In the genomic region with DNA sequence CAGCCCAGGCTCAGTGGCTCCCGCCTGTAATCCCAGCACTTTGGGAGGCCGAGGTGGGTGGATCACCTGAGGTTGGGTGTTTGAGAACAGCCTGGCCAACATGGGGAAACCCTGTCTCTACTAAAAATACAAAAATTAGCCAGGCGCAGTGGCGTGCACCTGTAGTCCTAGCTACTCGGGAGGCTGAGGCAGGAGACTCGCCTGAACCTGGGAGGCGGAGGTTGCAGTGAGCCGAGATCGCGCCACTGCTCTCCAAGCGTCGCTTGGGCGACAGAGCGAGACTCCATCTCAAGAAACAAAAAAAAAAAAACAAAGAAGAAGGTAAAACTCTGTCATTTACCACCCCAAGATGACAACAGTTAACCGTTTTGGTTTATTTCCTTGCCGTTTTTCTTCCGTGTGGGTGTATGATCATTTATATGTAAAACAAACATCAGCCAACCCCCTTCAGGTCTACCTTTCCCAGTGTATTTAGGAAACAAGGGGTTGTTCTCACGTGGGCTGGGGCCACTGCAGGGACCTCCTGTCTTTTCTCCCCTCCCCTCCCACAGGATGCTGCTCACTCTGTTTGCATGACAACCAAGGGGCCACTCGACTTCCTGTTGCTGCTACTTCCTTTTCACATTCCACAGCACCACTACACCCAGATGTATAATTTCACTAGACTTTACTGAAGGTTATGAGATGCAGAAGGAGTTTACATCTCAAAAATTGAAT, we compare ENCODE assay signal across 8 cellular contexts. TPM values are rescaled to one million over a fixed set of nuclear protein-coding genes. Genes with fewer than 3 reads are reported as not detected.
A peak's percentile ranks its signal among the peaks of the same experiment; 100 is the strongest.
DNase-seq lines count a peak whose midpoint lies in the region; ATAC-seq and TF ChIP-seq lines count a peak whose summit lies in the region.

No MANE protein-coding gene starts in this region.

- H3K36me3 ChIP-seq in A673 (ENCODE audit: insufficient read depth, low read length, poor library complexity, severe bottlenecking) (no peaks in the 10 kb centered on the region), PC-9 (ENCODE audit: low read depth) (no peaks in the 10 kb centered on the region)

- no peak overlapping the region for H2AFZ ChIP-seq in PC-9

- H3K4me1 ChIP-seq in A673 (ENCODE audit: insufficient read depth, low read length, poor library complexity, severe bottlenecking) (peaks cover 26% of the 10 kb centered on the region), PC-9 (replicated peaks; ENCODE audit: insufficient read depth) (no peaks in the 10 kb centered on the region)

- H4K20me1 ChIP-seq in PC-9 (ENCODE audit: insufficient read depth), result no peaks in the 10 kb centered on the region

- intact Hi-C loops in A673 (cut with micrococcal nuclease; ENCODE audit: unreplicated experiment) (no loop called here), PC-9 (cut with micrococcal nuclease; ENCODE audit: unreplicated experiment) (no loop called here)

- H3K4me3 Mint-ChIP-seq in activated CD4-positive, alpha-beta T cell treated with anti-CD3 and anti-CD28 coated beads, Interleukin-2, amount 10 ng/mL, durations not matched to agents 7 days and 5 days, result peak overlapping the region; percentile 72
- H3K4me3 Mint-ChIP-seq in stimulated activated naive CD8-positive, alpha-beta T cell treated with anti-CD3 and anti-CD28 coated beads, Interleukin-15, amount 100 ng/mL, for 72 hours, result peak overlapping the region; percentile 76 to 79

- DNase-seq in A673 (ENCODE audit: low spot score) (peak; percentile 53), iPS DF 4.7 (ENCODE audit: extremely low read depth, low spot score) (peak; percentile 80), caudate nucleus (lab: John Stamatoyannopoulos, UW) (no peak), PC-9 (no peak)
- DNase-seq in activated CD4-positive, alpha-beta T cell treated with anti-CD3 and anti-CD28 coated beads, Interleukin-2, amount 10 ng/mL, durations not matched to agents 7 days and 5 days, result peak; percentile 91
- peak; percentile 65 to 81 for DNase-seq in stimulated activated naive CD8-positive, alpha-beta T cell treated with anti-CD3 and anti-CD28 coated beads, Interleukin-15, amount 100 ng/mL, for 72 hours

- peaks cover 93% of the 10 kb centered on the region for H3K4me1 Mint-ChIP-seq in activated CD4-positive, alpha-beta T cell treated with anti-CD3 and anti-CD28 coated beads, Interleukin-2, amount 10 ng/mL, durations not matched to agents 7 days and 5 days
- peaks cover 92% of the 10 kb centered on the region for H3K4me1 Mint-ChIP-seq in stimulated activated naive CD8-positive, alpha-beta T cell treated with anti-CD3 and anti-CD28 coated beads, Interleukin-15, amount 100 ng/mL, for 72 hours

- BruUV-seq in A673 (replicated peaks; lab: Mats Ljungman, UMichigan) (no TSS peak), PC-9 (replicated peaks; lab: Mats Ljungman, UMichigan) (no TSS peak)

- H3K36me3 Mint-ChIP-seq in activated CD4-positive, alpha-beta T cell treated with anti-CD3 and anti-CD28 coated beads, Interleukin-2, amount 10 ng/mL, durations not matched to agents 7 days and 5 days (ENCODE audit: low read depth), result peaks cover 74% of the 10 kb centered on the region

- no peaks in the 10 kb centered on the region for H3K27me3 Mint-ChIP-seq in activated CD4-positive, alpha-beta T cell treated with anti-CD3 and anti-CD28 coated beads, Interleukin-2, amount 10 ng/mL, durations not matched to agents 7 days and 5 days
- no peaks in the 10 kb centered on the region for H3K27me3 Mint-ChIP-seq in stimulated activated naive CD8-positive, alpha-beta T cell treated with anti-CD3 and anti-CD28 coated beads, Interleukin-15, amount 100 ng/mL, for 72 hours

- no peaks in the 10 kb centered on the region for H3F3A ChIP-seq in PC-9 (ENCODE audit: insufficient read depth, low read depth)

- no peak overlapping the region for H3K4me3 ChIP-seq in A673 (ENCODE audit: low read depth, low read length, poor library complexity, severe bottlenecking)
- no peak overlapping the region for H3K4me3 ChIP-seq in PC-9

- H3K4me2 ChIP-seq in PC-9, result no peak overlapping the region

- POLR2A ChIA-PET in A673 (lab: Charles Lee; ENCODE audit: low non-redundant PET), result no interaction called here
- POLR2A ChIA-PET in activated CD4-positive, alpha-beta T cell treated with anti-CD3 and anti-CD28 coated beads, Interleukin-2, amount 10 ng/mL, durations not matched to agents 7 days and 5 days (lab: Charles Lee), result interaction anchor here (0.9 kb wide), 1 partner anchor 9 kb away, joined by 3 read pairs; no protein-coding TSS in a partner anchor
- POLR2A ChIA-PET in PC-9 (lab: Charles Lee; ENCODE audit: unreplicated experiment), result interaction anchor here (0.6 kb wide), 1 partner anchor 34 kb away, joined by 5 read pairs; no protein-coding TSS in a partner anchor

- no peaks in the 10 kb centered on the region for H3K79me2 ChIP-seq in PC-9 (ENCODE audit: low read depth)

- ATAC-seq in GM19397 (IDR thresholded peaks at IDR 0.05; ENCODE audit: unreplicated experiment) (peak; percentile 75), HG03469 (IDR thresholded peaks at IDR 0.05; ENCODE audit: unreplicated experiment) (peak; percentile 43)
- ATAC-seq in stimulated activated naive CD8-positive, alpha-beta T cell treated with anti-CD3 and anti-CD28 coated beads, Interleukin-15, amount 100 ng/mL, for 72 hours, result peak; percentile 90

- TF ChIP-seq CTCF in A673 (conservative IDR thresholded peaks at IDR 0.05; ENCODE audit: low read depth, low read length) (no peak), PC-9 (conservative IDR thresholded peaks at IDR 0.05) (no peak)

- peak overlapping the region; percentile 98 for H3K27ac Mint-ChIP-seq in activated CD4-positive, alpha-beta T cell treated with anti-CD3 and anti-CD28 coated beads, Interleukin-2, amount 10 ng/mL, durations not matched to agents 7 days and 5 days
- peak overlapping the region; percentile 98 to 99 for H3K27ac Mint-ChIP-seq in stimulated activated naive CD8-positive, alpha-beta T cell treated with anti-CD3 and anti-CD28 coated beads, Interleukin-15, amount 100 ng/mL, for 72 hours

- H3K27ac ChIP-seq in A673 (ENCODE audit: low read depth, low read length, poor library complexity, severe bottlenecking) (no peak overlapping the region), caudate nucleus (ENCODE audit: low read depth, low read length) (no peak overlapping the region), PC-9 (no peak overlapping the region)

- no peaks in the 10 kb centered on the region for H3K27me3 ChIP-seq in A673 (replicated peaks; ENCODE audit: insufficient read depth, low read depth, low read length, poor library complexity)
- H3K27me3 ChIP-seq in PC-9 (ENCODE audit: insufficient read depth, low read depth), result no peaks in the 10 kb centered on the region

- no peaks in the 10 kb centered on the region for H3K9me2 ChIP-seq in PC-9 (ENCODE audit: insufficient read depth)

- CTCF ChIA-PET in A673 (lab: Charles Lee), result no interaction called here
- CTCF ChIA-PET in activated CD4-positive, alpha-beta T cell treated with anti-CD3 and anti-CD28 coated beads, Interleukin-2, amount 10 ng/mL, durations not matched to agents 7 days and 5 days (lab: Charles Lee), result interaction anchor here (0.7 to 2.0 kb wide), 5 partner anchors 11 to 96 kb away, joined by 3 to 7 read pairs (median 3); a partner anchor contains a TSS
- CTCF ChIA-PET in PC-9 (lab: Charles Lee), result no interaction called here

- H3K9me3 ChIP-seq in A673 (ENCODE audit: low read depth, low read length, poor library complexity, severe bottlenecking), result no peaks in the 10 kb centered on the region
- H3K9me3 ChIP-seq in PC-9 (ENCODE audit: insufficient read depth, low read depth), result no peaks in the 10 kb centered on the region

- peaks cover 4% of the 10 kb centered on the region for H3K9me3 Mint-ChIP-seq in activated CD4-positive, alpha-beta T cell treated with anti-CD3 and anti-CD28 coated beads, Interleukin-2, amount 10 ng/mL, durations not matched to agents 7 days and 5 days
- H3K9me3 Mint-ChIP-seq in stimulated activated naive CD8-positive, alpha-beta T cell treated with anti-CD3 and anti-CD28 coated beads, Interleukin-15, amount 100 ng/mL, for 72 hours, result peaks cover 0 to 5% of the 10 kb centered on the region in 2 donors

RNA-seq across cellular contexts. Expression of a gene that starts 13.6 kb away (rescaled TPM):
- total RNA-seq in A673 (2021), result 4.2 and 4.7 TPM in 2 replicates
- 10 to 100 TPM; 14.8 to 16.7 TPM for total RNA-seq in activated CD4-positive, alpha-beta T cell treated with anti-CD3 and anti-CD28 coated beads, Interleukin-2, amount 10 ng/mL, durations not matched to agents 7 days and 5 days
- total RNA-seq in PC-9 (2021), result 9.3 and 9.9 TPM in 2 replicates

RNA-seq across cellular contexts. Expression of a gene that starts 54.8 kb away (rescaled TPM):
- total RNA-seq in A673 (2021), result 56.8 and 59.8 TPM in 2 replicates
- total RNA-seq in activated CD4-positive, alpha-beta T cell treated with anti-CD3 and anti-CD28 coated beads, Interleukin-2, amount 10 ng/mL, durations not matched to agents 7 days and 5 days, result 10 to 100 TPM; 45.9 to 52.9 TPM
- 46.5 and 58.2 TPM in 2 replicates for total RNA-seq in PC-9 (2021)

Comparison
In these comparisons a context has a peak if more than half of its experiments do, and no peak if none do; other contexts are left out.
1. DNase-seq: peak in A673 (single experiment), activated CD4-positive, alpha-beta T cell treated with anti-CD3 and anti-CD28 coated beads, Interleukin-2, amount 10 ng/mL, durations not matched to agents 7 days and 5 days (single experiment), iPS DF 4.7 (single experiment) and stimulated activated naive CD8-positive, alpha-beta T cell treated with anti-CD3 and anti-CD28 coated beads, Interleukin-15, amount 100 ng/mL, for 72 hours (2 of 2); none in caudate nucleus (0 of 61) and PC-9 (0 of 2).
2. Peak in every context shown above with its lines, with median percentiles within 50 percentile points of each other: ATAC-seq.